ENCODE assay signal across 1 cellular context in genomic region chr20:32312718-32313424, GRCh38.
TF ChIP-seq lines count a peak whose summit lies in the region.

No MANE protein-coding gene starts in this region.

TF ChIP-seq in HepG2, 621 proteins besides CTCF, POLR2A, EP300 and RAD21 (continued from another document and continues in another):
- TF ChIP-seq SKIL (CRISPR knock-in tag; IDR thresholded peaks at IDR 0.05; ENCODE audit: borderline replicate concordance) (no peak), ZSCAN25 (CRISPR knock-in tag; IDR thresholded peaks at IDR 0.05) (peak; percentile 58; the same call in 1 of the 2 replicates), ZNF563 (CRISPR knock-in tag; IDR thresholded peaks at IDR 0.05) (no peak), EEA1 (CRISPR knock-in tag; IDR thresholded peaks at IDR 0.05; ENCODE audit: borderline replicate concordance) (no peak), ZFY (CRISPR knock-in tag; IDR thresholded peaks at IDR 0.05) (no peak), HBP1 (CRISPR knock-in tag; IDR thresholded peaks at IDR 0.05; ENCODE audit: low read depth) (no peak), HOMEZ (CRISPR knock-in tag; IDR thresholded peaks at IDR 0.05; ENCODE audit: low read depth) (peak; percentile 81), NFAT5 (CRISPR knock-in tag; IDR thresholded peaks at IDR 0.05) (no peak), ZNF703 (CRISPR knock-in tag; IDR thresholded peaks at IDR 0.05; ENCODE audit: borderline replicate concordance) (no peak), TRIM24 (CRISPR knock-in tag; IDR thresholded peaks at IDR 0.05) (no peak), ZNF598 (CRISPR knock-in tag; IDR thresholded peaks at IDR 0.05; ENCODE audit: borderline replicate concordance) (no peak), ZNF333 (CRISPR knock-in tag; IDR thresholded peaks at IDR 0.05; ENCODE audit: borderline replicate concordance) (no peak), PCBP2 (optimal IDR thresholded peaks at IDR 0.05; ENCODE audit: low read depth, low read length, poor library complexity, severe bottlenecking) (no peak), NFYC (CRISPR knock-in tag; IDR thresholded peaks at IDR 0.05) (no peak), ZNF136 (CRISPR knock-in tag; IDR thresholded peaks at IDR 0.05; ENCODE audit: low read depth) (no peak), ZNF784 (CRISPR knock-in tag; IDR thresholded peaks at IDR 0.05; ENCODE audit: borderline replicate concordance) (0 out of 2 replicates have a peak, but pooled peaks have one; percentile 63), REST (IDR thresholded peaks at IDR 0.05; ENCODE audit: borderline replicate concordance in 1 of 2, low read depth in 1 of 2, low read length in 2 of 2) (no peak), XBP1 (CRISPR knock-in tag; IDR thresholded peaks at IDR 0.05) (no peak), ATF7-NPFF (CRISPR knock-in tag; IDR thresholded peaks at IDR 0.05; ENCODE audit: low read depth) (0 out of 2 replicates have a peak, but pooled peaks have one; percentile 36), FOXC1 (CRISPR knock-in tag; IDR thresholded peaks at IDR 0.05; ENCODE audit: borderline replicate concordance) (no peak), CBX5 (CRISPR knock-in tag; IDR thresholded peaks at IDR 0.05; ENCODE audit: borderline replicate concordance) (no peak), SETDB1 (CRISPR knock-in tag; IDR thresholded peaks at IDR 0.05; ENCODE audit: borderline replicate concordance) (no peak), ATF3 (CRISPR knock-in tag; IDR thresholded peaks at IDR 0.05) (no peak), AKAP8 (CRISPR knock-in tag; IDR thresholded peaks at IDR 0.05) (no peak), ATF4 (CRISPR knock-in tag; IDR thresholded peaks at IDR 0.05) (no peak; a peak in 1 of 4 replicates), TEAD3 (CRISPR knock-in tag; optimal IDR thresholded peaks at IDR 0.05; ENCODE audit: borderline replicate concordance) (peak; percentile 69), ZBTB40 (IDR thresholded peaks at IDR 0.05) (no peak), ZBTB40 (CRISPR knock-in tag; IDR thresholded peaks at IDR 0.05) (no peak; the same call in 1 of the 2 replicates)
